1 cellular context compared by ENCODE assay signal in the genomic region with DNA sequence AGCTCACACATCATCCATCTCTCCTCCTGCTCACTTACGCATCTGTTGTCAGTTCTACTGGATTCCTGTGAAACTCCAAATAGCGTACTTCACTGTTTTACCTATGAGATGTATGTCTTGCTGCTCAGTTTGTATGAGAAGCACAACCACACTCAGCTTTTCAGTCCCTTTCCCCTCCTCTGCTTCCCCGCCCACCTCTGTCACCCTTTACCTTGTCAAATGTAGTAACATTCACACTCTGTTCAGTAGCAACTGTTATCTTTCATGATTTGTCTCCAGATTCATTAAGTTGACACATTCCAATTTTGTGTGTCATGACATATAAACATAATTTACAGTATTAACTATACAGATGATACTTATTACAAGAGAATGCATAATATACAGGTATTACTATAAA.
TF ChIP-seq lines count a peak whose summit lies in the region.

No MANE protein-coding gene starts in this region.

TF ChIP-seq in IMR-90, 13 proteins besides CTCF, POLR2A, EP300 and RAD21:
- TF ChIP-seq, protein P1, sequence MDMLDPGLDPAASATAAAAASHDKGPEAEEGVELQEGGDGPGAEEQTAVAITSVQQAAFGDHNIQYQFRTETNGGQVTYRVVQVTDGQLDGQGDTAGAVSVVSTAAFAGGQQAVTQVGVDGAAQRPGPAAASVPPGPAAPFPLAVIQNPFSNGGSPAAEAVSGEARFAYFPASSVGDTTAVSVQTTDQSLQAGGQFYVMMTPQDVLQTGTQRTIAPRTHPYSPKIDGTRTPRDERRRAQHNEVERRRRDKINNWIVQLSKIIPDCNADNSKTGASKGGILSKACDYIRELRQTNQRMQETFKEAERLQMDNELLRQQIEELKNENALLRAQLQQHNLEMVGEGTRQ (IDR thresholded peaks at IDR 0.05; ENCODE audit: low read depth, low read length), result no peak
- TF ChIP-seq SMC3 (IDR thresholded peaks at IDR 0.05; ENCODE audit: low read depth, low read length), result no peak
- TF ChIP-seq, protein P2, sequence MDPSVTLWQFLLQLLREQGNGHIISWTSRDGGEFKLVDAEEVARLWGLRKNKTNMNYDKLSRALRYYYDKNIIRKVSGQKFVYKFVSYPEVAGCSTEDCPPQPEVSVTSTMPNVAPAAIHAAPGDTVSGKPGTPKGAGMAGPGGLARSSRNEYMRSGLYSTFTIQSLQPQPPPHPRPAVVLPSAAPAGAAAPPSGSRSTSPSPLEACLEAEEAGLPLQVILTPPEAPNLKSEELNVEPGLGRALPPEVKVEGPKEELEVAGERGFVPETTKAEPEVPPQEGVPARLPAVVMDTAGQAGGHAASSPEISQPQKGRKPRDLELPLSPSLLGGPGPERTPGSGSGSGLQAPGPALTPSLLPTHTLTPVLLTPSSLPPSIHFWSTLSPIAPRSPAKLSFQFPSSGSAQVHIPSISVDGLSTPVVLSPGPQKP (IDR thresholded peaks at IDR 0.05; ENCODE audit: borderline replicate concordance, low read depth, low read length), result no peak
